Comparison of ENCODE assay signal across 1 cellular context in the genomic region with DNA sequence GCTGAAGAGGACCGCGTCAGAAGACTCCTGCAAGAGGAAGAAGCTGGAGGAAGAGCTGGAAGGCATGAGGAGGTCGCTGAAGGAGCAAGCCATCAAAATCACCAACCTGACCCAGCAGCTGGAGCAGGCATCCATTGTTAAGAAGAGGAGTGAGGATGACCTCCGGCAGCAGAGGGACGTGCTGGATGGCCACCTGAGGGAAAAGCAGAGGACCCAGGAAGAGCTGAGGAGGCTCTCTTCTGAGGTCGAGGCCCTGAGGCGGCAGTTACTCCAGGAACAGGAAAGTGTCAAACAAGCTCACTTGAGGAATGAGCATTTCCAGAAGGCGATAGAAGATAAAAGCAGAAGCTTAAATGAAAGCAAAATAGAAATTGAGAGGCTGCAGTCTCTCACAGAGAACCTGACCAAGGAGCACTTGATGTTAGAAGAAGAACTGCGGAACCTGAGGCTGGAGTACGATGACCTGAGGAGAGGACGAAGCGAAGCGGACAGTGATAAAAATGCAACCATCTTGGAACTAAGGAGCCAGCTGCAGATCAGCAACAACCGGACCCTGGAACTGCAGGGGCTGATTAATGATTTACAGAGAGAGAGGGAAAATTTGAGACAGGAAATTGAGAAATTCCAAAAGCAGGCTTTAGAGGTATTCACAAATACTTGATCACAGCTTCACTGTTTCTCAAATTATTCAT.
TF ChIP-seq lines count a peak whose summit lies in the region.

No MANE protein-coding gene starts in this region.

TF ChIP-seq in HepG2, 621 proteins besides CTCF, POLR2A, EP300 and RAD21 (continued from another document and continues in another):
- TF ChIP-seq, protein P1, sequence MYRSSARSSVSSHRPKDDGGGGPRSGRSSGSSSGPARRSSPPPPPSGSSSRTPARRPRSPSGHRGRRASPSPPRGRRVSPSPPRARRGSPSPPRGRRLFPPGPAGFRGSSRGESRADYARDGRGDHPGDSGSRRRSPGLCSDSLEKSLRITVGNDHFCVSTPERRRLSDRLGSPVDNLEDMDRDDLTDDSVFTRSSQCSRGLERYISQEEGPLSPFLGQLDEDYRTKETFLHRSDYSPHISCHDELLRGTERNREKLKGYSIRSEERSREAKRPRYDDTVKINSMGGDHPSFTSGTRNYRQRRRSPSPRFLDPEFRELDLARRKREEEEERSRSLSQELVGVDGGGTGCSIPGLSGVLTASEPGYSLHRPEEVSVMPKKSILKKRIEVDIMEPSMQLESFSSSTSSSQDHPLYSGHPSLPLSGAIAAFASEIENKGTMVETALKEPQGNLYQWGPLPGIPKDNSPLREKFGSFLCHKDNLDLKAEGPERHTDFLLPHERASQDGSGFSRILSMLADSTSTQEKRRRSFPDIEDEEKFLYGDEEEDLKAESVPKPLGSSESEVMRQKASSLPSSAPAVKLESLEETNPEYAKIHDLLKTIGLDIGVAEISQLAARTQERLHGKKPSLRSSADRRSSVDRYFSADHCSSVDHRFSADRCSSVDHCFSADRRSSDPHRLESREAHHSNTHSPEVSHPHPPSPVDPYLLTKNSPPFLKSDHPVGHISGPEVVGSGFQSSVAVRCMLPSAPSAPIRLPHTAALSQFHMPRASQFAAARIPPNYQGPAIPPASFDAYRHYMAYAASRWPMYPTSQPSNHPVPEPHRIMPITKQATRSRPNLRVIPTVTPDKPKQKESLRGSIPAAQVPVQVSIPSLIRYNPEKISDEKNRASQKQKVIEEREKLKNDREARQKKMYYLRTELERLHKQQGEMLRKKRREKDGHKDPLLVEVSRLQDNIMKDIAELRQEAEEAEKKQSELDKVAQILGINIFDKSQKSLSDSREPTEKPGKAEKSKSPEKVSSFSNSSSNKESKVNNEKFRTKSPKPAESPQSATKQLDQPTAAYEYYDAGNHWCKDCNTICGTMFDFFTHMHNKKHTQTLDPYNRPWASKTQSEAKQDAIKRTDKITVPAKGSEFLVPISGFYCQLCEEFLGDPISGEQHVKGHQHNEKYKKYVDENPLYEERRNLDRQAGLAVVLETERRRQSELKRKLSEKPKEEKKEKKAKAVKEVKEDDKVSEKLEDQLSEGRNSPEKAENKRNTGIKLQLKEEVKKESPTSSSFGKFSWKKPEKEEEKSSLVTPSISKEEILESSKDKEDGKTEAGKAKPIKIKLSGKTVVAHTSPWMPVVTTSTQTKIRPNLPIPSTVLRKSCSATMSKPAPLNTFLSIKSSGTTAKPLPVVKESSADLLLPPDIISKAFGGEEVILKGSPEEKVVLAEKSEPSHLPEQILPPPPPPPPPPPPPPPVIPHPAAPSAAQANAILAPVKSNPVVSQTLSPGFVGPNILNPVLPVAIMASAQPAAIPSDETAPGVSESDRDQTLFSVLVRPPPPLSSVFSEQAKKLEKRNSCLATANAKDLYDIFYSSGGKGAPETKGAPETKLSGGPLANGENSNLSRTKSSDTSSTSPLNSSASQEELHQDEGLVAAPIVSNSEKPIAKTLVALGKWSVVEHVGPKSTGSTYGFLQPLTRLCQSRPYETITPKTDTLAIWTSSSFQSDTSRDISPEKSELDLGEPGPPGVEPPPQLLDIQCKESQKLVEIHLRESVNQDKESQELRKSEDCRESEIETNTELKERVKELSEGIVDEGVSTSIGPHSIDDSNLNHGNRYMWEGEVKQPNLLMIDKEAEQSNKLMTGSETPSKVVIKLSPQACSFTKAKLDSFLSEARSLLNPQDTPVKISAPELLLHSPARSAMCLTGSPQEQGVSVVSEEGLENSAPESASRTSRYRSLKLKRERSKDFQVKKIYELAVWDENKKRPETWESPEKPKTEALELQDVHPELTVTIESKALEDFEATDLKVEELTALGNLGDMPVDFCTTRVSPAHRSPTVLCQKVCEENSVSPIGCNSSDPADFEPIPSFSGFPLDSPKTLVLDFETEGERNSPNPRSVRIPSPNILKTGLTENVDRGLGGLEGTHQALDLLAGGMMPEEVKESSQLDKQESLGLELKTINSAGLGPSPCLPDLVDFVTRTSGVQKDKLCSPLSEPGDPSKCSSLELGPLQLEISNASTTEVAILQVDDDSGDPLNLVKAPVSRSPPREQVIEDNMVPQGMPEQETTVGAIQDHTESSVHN (CRISPR knock-in tag; IDR thresholded peaks at IDR 0.05): no peak
- TF ChIP-seq, protein P2, sequence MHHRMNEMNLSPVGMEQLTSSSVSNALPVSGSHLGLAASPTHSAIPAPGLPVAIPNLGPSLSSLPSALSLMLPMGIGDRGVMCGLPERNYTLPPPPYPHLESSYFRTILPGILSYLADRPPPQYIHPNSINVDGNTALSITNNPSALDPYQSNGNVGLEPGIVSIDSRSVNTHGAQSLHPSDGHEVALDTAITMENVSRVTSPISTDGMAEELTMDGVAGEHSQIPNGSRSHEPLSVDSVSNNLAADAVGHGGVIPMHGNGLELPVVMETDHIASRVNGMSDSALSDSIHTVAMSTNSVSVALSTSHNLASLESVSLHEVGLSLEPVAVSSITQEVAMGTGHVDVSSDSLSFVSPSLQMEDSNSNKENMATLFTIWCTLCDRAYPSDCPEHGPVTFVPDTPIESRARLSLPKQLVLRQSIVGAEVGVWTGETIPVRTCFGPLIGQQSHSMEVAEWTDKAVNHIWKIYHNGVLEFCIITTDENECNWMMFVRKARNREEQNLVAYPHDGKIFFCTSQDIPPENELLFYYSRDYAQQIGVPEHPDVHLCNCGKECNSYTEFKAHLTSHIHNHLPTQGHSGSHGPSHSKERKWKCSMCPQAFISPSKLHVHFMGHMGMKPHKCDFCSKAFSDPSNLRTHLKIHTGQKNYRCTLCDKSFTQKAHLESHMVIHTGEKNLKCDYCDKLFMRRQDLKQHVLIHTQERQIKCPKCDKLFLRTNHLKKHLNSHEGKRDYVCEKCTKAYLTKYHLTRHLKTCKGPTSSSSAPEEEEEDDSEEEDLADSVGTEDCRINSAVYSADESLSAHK (CRISPR knock-in tag; IDR thresholded peaks at IDR 0.05; ENCODE audit: borderline replicate concordance): no peak
- TF ChIP-seq POLR2G (IDR thresholded peaks at IDR 0.05; ENCODE audit: low read depth, low read length) (no peak; the same call in 1 of the 2 replicates), ZNF850 (CRISPR knock-in tag; conservative IDR thresholded peaks at IDR 0.05) (no peak), KAT2B (IDR thresholded peaks at IDR 0.05; ENCODE audit: borderline replicate concordance, low read depth, low read length) (no peak), DMAP1 (CRISPR knock-in tag; IDR thresholded peaks at IDR 0.05) (no peak), DPF2 (CRISPR knock-in tag; IDR thresholded peaks at IDR 0.05; ENCODE audit: borderline replicate concordance, low read depth) (no peak), ZFP62 (CRISPR knock-in tag; IDR thresholded peaks at IDR 0.05) (no peak), FOXP1 (IDR thresholded peaks at IDR 0.05) (no peak), FOXP1 (CRISPR knock-in tag; IDR thresholded peaks at IDR 0.05) (no peak; the same call in 1 of the 2 replicates), BCL6 (CRISPR knock-in tag; IDR thresholded peaks at IDR 0.05) (no peak; the same call in 1 of the 2 replicates), HHEX (CRISPR knock-in tag; IDR thresholded peaks at IDR 0.05) (no peak), TGIF2 (CRISPR knock-in tag; IDR thresholded peaks at IDR 0.05) (no peak), ZNF501 (CRISPR knock-in tag; IDR thresholded peaks at IDR 0.05) (peak; percentile 64; the same call in 1 of the 2 replicates), CENPT (CRISPR knock-in tag; IDR thresholded peaks at IDR 0.05; ENCODE audit: low read depth) (no peak), KLF6 (CRISPR knock-in tag; IDR thresholded peaks at IDR 0.05) (no peak), TBL1XR1 (IDR thresholded peaks at IDR 0.05; ENCODE audit: borderline replicate concordance, low read length, partially characterized antibody) (no peak), ZBTB7A (CRISPR knock-in tag; IDR thresholded peaks at IDR 0.05) (no peak), SRSF9 (IDR thresholded peaks at IDR 0.05; ENCODE audit: borderline replicate concordance, insufficient read depth, low read depth, low read length, poor library complexity, severe bottlenecking) (no peak), SALL2 (CRISPR knock-in tag; IDR thresholded peaks at IDR 0.05) (0 out of 2 replicates have a peak, but pooled peaks have one; percentile 24), SOX13 (IDR thresholded peaks at IDR 0.05) (no peak), SOX13 (CRISPR knock-in tag; conservative IDR thresholded peaks at IDR 0.05 in 1 of 2, IDR thresholded peaks at IDR 0.05 in 1 of 2) (0 out of 4 replicates have a peak, but pooled peaks of 1 of the 2 experiments have one; percentile 19), SMAD1 (CRISPR knock-in tag; IDR thresholded peaks at IDR 0.05; ENCODE audit: borderline replicate concordance, low read depth) (no peak), RFX1 (IDR thresholded peaks at IDR 0.05) (no peak), RBFOX2 (IDR thresholded peaks at IDR 0.05; ENCODE audit: low read depth, low read length) (0 out of 2 replicates have a peak, but pooled peaks have one; percentile 12), EZH2 (conservative IDR thresholded peaks at IDR 0.05; ENCODE audit: low read depth, low read length) (no peak)
- TF ChIP-seq, protein P3, sequence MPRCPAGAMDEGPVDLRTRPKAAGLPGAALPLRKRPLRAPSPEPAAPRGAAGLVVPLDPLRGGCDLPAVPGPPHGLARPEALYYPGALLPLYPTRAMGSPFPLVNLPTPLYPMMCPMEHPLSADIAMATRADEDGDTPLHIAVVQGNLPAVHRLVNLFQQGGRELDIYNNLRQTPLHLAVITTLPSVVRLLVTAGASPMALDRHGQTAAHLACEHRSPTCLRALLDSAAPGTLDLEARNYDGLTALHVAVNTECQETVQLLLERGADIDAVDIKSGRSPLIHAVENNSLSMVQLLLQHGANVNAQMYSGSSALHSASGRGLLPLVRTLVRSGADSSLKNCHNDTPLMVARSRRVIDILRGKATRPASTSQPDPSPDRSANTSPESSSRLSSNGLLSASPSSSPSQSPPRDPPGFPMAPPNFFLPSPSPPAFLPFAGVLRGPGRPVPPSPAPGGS (CRISPR knock-in tag; IDR thresholded peaks at IDR 0.05): no peak
- TF ChIP-seq, protein P4, sequence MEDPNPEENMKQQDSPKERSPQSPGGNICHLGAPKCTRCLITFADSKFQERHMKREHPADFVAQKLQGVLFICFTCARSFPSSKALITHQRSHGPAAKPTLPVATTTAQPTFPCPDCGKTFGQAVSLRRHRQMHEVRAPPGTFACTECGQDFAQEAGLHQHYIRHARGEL (CRISPR knock-in tag; IDR thresholded peaks at IDR 0.05): no peak
- TF ChIP-seq, protein P5, sequence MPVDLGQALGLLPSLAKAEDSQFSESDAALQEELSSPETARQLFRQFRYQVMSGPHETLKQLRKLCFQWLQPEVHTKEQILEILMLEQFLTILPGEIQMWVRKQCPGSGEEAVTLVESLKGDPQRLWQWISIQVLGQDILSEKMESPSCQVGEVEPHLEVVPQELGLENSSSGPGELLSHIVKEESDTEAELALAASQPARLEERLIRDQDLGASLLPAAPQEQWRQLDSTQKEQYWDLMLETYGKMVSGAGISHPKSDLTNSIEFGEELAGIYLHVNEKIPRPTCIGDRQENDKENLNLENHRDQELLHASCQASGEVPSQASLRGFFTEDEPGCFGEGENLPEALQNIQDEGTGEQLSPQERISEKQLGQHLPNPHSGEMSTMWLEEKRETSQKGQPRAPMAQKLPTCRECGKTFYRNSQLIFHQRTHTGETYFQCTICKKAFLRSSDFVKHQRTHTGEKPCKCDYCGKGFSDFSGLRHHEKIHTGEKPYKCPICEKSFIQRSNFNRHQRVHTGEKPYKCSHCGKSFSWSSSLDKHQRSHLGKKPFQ (CRISPR knock-in tag; IDR thresholded peaks at IDR 0.05; ENCODE audit: insufficient replicate concordance): no peak
- TF ChIP-seq, protein P6, sequence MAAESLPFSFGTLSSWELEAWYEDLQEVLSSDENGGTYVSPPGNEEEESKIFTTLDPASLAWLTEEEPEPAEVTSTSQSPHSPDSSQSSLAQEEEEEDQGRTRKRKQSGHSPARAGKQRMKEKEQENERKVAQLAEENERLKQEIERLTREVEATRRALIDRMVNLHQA (CRISPR knock-in tag; IDR thresholded peaks at IDR 0.05): no peak
- TF ChIP-seq, protein P7, sequence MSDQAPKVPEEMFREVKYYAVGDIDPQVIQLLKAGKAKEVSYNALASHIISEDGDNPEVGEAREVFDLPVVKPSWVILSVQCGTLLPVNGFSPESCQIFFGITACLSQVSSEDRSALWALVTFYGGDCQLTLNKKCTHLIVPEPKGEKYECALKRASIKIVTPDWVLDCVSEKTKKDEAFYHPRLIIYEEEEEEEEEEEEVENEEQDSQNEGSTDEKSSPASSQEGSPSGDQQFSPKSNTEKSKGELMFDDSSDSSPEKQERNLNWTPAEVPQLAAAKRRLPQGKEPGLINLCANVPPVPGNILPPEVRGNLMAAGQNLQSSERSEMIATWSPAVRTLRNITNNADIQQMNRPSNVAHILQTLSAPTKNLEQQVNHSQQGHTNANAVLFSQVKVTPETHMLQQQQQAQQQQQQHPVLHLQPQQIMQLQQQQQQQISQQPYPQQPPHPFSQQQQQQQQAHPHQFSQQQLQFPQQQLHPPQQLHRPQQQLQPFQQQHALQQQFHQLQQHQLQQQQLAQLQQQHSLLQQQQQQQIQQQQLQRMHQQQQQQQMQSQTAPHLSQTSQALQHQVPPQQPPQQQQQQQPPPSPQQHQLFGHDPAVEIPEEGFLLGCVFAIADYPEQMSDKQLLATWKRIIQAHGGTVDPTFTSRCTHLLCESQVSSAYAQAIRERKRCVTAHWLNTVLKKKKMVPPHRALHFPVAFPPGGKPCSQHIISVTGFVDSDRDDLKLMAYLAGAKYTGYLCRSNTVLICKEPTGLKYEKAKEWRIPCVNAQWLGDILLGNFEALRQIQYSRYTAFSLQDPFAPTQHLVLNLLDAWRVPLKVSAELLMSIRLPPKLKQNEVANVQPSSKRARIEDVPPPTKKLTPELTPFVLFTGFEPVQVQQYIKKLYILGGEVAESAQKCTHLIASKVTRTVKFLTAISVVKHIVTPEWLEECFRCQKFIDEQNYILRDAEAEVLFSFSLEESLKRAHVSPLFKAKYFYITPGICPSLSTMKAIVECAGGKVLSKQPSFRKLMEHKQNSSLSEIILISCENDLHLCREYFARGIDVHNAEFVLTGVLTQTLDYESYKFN (CRISPR knock-in tag; conservative IDR thresholded peaks at IDR 0.05): peak; percentile 60
- TF ChIP-seq, protein P8, sequence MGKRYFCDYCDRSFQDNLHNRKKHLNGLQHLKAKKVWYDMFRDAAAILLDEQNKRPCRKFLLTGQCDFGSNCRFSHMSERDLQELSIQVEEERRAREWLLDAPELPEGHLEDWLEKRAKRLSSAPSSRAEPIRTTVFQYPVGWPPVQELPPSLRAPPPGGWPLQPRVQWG (CRISPR knock-in tag; IDR thresholded peaks at IDR 0.05; ENCODE audit: borderline replicate concordance, low read depth): no peak
- TF ChIP-seq, protein P9, sequence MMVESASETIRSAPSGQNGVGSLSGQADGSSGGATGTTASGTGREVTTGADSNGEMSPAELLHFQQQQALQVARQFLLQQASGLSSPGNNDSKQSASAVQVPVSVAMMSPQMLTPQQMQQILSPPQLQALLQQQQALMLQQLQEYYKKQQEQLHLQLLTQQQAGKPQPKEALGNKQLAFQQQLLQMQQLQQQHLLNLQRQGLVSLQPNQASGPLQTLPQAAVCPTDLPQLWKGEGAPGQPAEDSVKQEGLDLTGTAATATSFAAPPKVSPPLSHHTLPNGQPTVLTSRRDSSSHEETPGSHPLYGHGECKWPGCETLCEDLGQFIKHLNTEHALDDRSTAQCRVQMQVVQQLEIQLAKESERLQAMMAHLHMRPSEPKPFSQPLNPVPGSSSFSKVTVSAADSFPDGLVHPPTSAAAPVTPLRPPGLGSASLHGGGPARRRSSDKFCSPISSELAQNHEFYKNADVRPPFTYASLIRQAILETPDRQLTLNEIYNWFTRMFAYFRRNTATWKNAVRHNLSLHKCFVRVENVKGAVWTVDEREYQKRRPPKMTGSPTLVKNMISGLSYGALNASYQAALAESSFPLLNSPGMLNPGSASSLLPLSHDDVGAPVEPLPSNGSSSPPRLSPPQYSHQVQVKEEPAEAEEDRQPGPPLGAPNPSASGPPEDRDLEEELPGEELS (CRISPR knock-in tag; IDR thresholded peaks at IDR 0.05): peak; percentile 41; the same call in 1 of the 2 replicates
